In genomic region chr16:49663081-49664057, GRCh38 we compare ENCODE assay signal across 10 cellular contexts.
DNase-seq lines count a peak whose midpoint lies in the region; ATAC-seq and TF ChIP-seq lines count a peak whose summit lies in the region.
"Had no signal": no experiment of that assay in that cellular context is flagged by ENCODE, and none has a peak within 500 bp of the region (broad histone marks: within the 10 kb centered on the region; RNA-seq: fewer than 3 reads in every experiment).

No MANE protein-coding gene starts in this region.

- TF ChIP-seq POLR2A in gastroesophageal sphincter (IDR thresholded peaks at IDR 0.05), result no peak

- H3K9me3 ChIP-seq in ascending aorta (no peaks in the 10 kb centered on the region), gastroesophageal sphincter (no peaks in the 10 kb centered on the region), neural progenitor cell (ENCODE audit: low read depth) (no peaks in the 10 kb centered on the region), upper lobe of right lung (no peaks in the 10 kb centered on the region)

- H3K27ac ChIP-seq in ascending aorta (peak overlapping the region; percentile 81 to 88), gastroesophageal sphincter (peak overlapping the region; percentile 32 to 86 (median 82)), neural progenitor cell (no peak overlapping the region), upper lobe of right lung (no peak overlapping the region)

- H3K27me3 ChIP-seq in ascending aorta, result no peaks in the 10 kb centered on the region
- no peaks in the 10 kb centered on the region for H3K27me3 ChIP-seq in gastroesophageal sphincter
- H3K27me3 ChIP-seq in neural progenitor cell, result no peaks in the 10 kb centered on the region
- no peaks in the 10 kb centered on the region for H3K27me3 ChIP-seq in upper lobe of right lung

- peak overlapping the region; percentile 42 for H3K27ac Mint-ChIP-seq in neural progenitor cell
- no peak overlapping the region for H3K27ac Mint-ChIP-seq in activated T-cell treated with anti-CD3 and anti-CD28 coated beads, Interleukin-2, amount 50 U/mL, for 72 hours
- H3K27ac Mint-ChIP-seq: T-cell had no signal

- no peak overlapping the region for H2AFZ ChIP-seq in neural progenitor cell (replicated peaks)

- H3K36me3 ChIP-seq in ascending aorta, result no peaks in the 10 kb centered on the region
- no peaks in the 10 kb centered on the region for H3K36me3 ChIP-seq in gastroesophageal sphincter
- H3K36me3 ChIP-seq in neural progenitor cell, result no peaks in the 10 kb centered on the region
- no peaks in the 10 kb centered on the region for H3K36me3 ChIP-seq in upper lobe of right lung

- peaks cover 8 to 20% of the 10 kb centered on the region in 2 donors for H3K4me1 ChIP-seq in ascending aorta
- H3K4me1 ChIP-seq in gastroesophageal sphincter, result peaks cover 0 to 49% (median 26%) of the 10 kb centered on the region in 3 donors
- peaks cover 38% of the 10 kb centered on the region for H3K4me1 ChIP-seq in neural progenitor cell
- peaks cover 10% of the 10 kb centered on the region for H3K4me1 ChIP-seq in upper lobe of right lung

- H3K79me2 ChIP-seq in neural progenitor cell (ENCODE audit: low read depth), result peaks cover 35% of the 10 kb centered on the region

- TF ChIP-seq CTCF in ascending aorta (IDR thresholded peaks at IDR 0.05) (no peak), gastroesophageal sphincter (IDR thresholded peaks at IDR 0.05) (no peak), neural progenitor cell (IDR thresholded peaks at IDR 0.05) (no peak), upper lobe of right lung (IDR thresholded peaks at IDR 0.05) (no peak)

- no peak for TF ChIP-seq EP300 in gastroesophageal sphincter (IDR thresholded peaks at IDR 0.05)

- H3F3A ChIP-seq in neural progenitor cell (ENCODE audit: low read depth), result peaks cover 10% of the 10 kb centered on the region

- peak in 1 of 2 donors; percentile 69 for DNase-seq in ascending aorta (ENCODE audit: low spot score in 2 of 2)
- no peak for DNase-seq in neural progenitor cell (ENCODE audit: low spot score)
- no peak for DNase-seq in upper lobe of right lung
- DNase-seq in activated CD4-positive, alpha-beta T cell treated with anti-CD3 and anti-CD28 coated beads for 4 hours, result no peak
- no peak for DNase-seq in activated T-cell treated with anti-CD3 and anti-CD28 coated beads, Interleukin-2, amount 50 U/mL, for 72 hours
- DNase-seq: erythroblast; stimulated activated naive CD4-positive, alpha-beta T cell treated with Interleukin-2 at 50 U/mL for 16 hours; T-cell had no signal

- 12 to 16% methylated on average over 15 to 17 of the region's 28 CpGs for whole genome bisulfite sequencing in gastroesophageal sphincter (ENCODE audit: low coverage in 1 of 2), 2 donors

- H3K4me3 ChIP-seq in ascending aorta (peak overlapping the region; percentile 11 to 56), gastroesophageal sphincter (peak overlapping the region in 1 of 2 donors; percentile 43), neural progenitor cell (no peak overlapping the region), upper lobe of right lung (no peak overlapping the region)

- H3K4me1 Mint-ChIP-seq in neural progenitor cell, result peaks cover 69% of the 10 kb centered on the region
- no peaks in the 10 kb centered on the region for H3K4me1 Mint-ChIP-seq in activated T-cell treated with anti-CD3 and anti-CD28 coated beads, Interleukin-2, amount 50 U/mL, for 72 hours (ENCODE audit: low read depth)
- H3K4me1 Mint-ChIP-seq: T-cell had no signal

- H3K9me3 Mint-ChIP-seq in neural progenitor cell, result no peaks in the 10 kb centered on the region
- H3K9me3 Mint-ChIP-seq in activated T-cell treated with anti-CD3 and anti-CD28 coated beads, Interleukin-2, amount 50 U/mL, for 72 hours, result no peaks in the 10 kb centered on the region
- H3K9me3 Mint-ChIP-seq: T-cell had no signal

- no peak overlapping the region for H3K4me3 Mint-ChIP-seq in neural progenitor cell
- H3K4me3 Mint-ChIP-seq in activated T-cell treated with anti-CD3 and anti-CD28 coated beads, Interleukin-2, amount 50 U/mL, for 72 hours, result no peak overlapping the region
- H3K4me3 Mint-ChIP-seq: T-cell had no signal

- intact Hi-C loops in ascending aorta (cut with DNase I), result no loop called here
- intact Hi-C loops in upper lobe of right lung (cut with DNase I), result no loop called here

- no peak overlapping the region for H3K9ac ChIP-seq in neural progenitor cell

- peaks cover 11% of the 10 kb centered on the region for H3K36me3 Mint-ChIP-seq in neural progenitor cell
- H3K36me3 Mint-ChIP-seq in activated T-cell treated with anti-CD3 and anti-CD28 coated beads, Interleukin-2, amount 50 U/mL, for 72 hours (ENCODE audit: insufficient read depth in 2 of 2), result no peaks in the 10 kb centered on the region
- H3K36me3 Mint-ChIP-seq: T-cell had no signal

- no peak overlapping the region for H3K4me2 ChIP-seq in neural progenitor cell

- ATAC-seq in gastroesophageal sphincter (peak; percentile 50), upper lobe of right lung (peak; percentile 16), GM18907 (IDR thresholded peaks at IDR 0.05; ENCODE audit: unreplicated experiment) (no peak)
- ATAC-seq in activated T-cell treated with anti-CD3 and anti-CD28 coated beads, Interleukin-2, amount 50 U/mL, for 72 hours (replicated peaks in 1 of 2), result no peak
- ATAC-seq: T-cell had no signal

- peaks cover 4% of the 10 kb centered on the region for H3K27me3 Mint-ChIP-seq in neural progenitor cell (ENCODE audit: insufficient read depth, low read depth)
- H3K27me3 Mint-ChIP-seq in activated T-cell treated with anti-CD3 and anti-CD28 coated beads, Interleukin-2, amount 50 U/mL, for 72 hours (ENCODE audit: low read depth), result no peaks in the 10 kb centered on the region

- peaks cover 51% of the 10 kb centered on the region for H4K20me1 ChIP-seq in neural progenitor cell (ENCODE audit: low read depth)

Comparison
In these comparisons a context has a peak if more than half of its experiments do, and no peak if none do; other contexts are left out.
1. H3K27ac ChIP-seq: peak in ascending aorta (2 of 2) and gastroesophageal sphincter (4 of 4); none in neural progenitor cell (single experiment) and upper lobe of right lung (single experiment).
2. H3K4me3 ChIP-seq: peak in ascending aorta (2 of 2); none in neural progenitor cell (single experiment) and upper lobe of right lung (single experiment).
3. ATAC-seq: peak in gastroesophageal sphincter (single experiment) and upper lobe of right lung (single experiment); none in GM18907 (single experiment) and activated T-cell treated with anti-CD3 and anti-CD28 coated beads, Interleukin-2, amount 50 U/mL, for 72 hours (0 of 2).